Comparison of ENCODE assay signal across 8 cellular contexts in genomic region chr7:105013283-105013817, GRCh38. TPM values are rescaled to one million over a fixed set of nuclear protein-coding genes. Genes with fewer than 3 reads are reported as not detected.
DNase-seq lines count a peak whose midpoint lies in the region; ATAC-seq and TF ChIP-seq lines count a peak whose summit lies in the region.

No MANE protein-coding gene starts in this region.

- H3K4me3 ChIP-seq in left ventricle myocardium inferior, result peak overlapping the region; percentile 75

- H3K27me3 Mint-ChIP-seq in progenitor cell of endocrine pancreas, result no peaks in the 10 kb centered on the region

- H3K36me3 ChIP-seq in left ventricle myocardium inferior, result no peaks in the 10 kb centered on the region

- H3K27me3 ChIP-seq in left ventricle myocardium inferior (ENCODE audit: low read depth), result no peaks in the 10 kb centered on the region

- H3K27ac ChIP-seq in left ventricle myocardium inferior (replicated peaks), result peak overlapping the region; percentile 100

- H3K4me3 Mint-ChIP-seq in progenitor cell of endocrine pancreas (ENCODE audit: low read depth), result peak overlapping the region; percentile 100

- H3K4me1 ChIP-seq in left ventricle myocardium inferior, result peaks cover 72% of the 10 kb centered on the region

- H3K9me3 ChIP-seq in left ventricle myocardium inferior (replicated peaks), result no peaks in the 10 kb centered on the region

- H3K4me1 Mint-ChIP-seq in progenitor cell of endocrine pancreas (ENCODE audit: low read depth), result peaks cover 30% of the 10 kb centered on the region

- H3K9me3 Mint-ChIP-seq in progenitor cell of endocrine pancreas (ENCODE audit: low read depth), result no peaks in the 10 kb centered on the region

- peak; percentile 29 for ATAC-seq in HG02623 (IDR thresholded peaks at IDR 0.05; ENCODE audit: unreplicated experiment)

- H3K36me3 Mint-ChIP-seq in progenitor cell of endocrine pancreas (ENCODE audit: insufficient read depth), result peaks cover 5% of the 10 kb centered on the region

- peak; percentile 83 for DNase-seq in NCI-H1105 treated with DMSO at 0.1 percent for 48 hours (lab: John Stamatoyannopoulos, UW)
- peak; percentile 74 for DNase-seq in SW 1271 (lab: John Stamatoyannopoulos, UW)
- peak; percentile 91 for DNase-seq in amniotic epithelial cell (ENCODE audit: low read depth)
- peak; percentile 94 for DNase-seq in left ventricle myocardium inferior
- peak; percentile 93 for DNase-seq in progenitor cell of endocrine pancreas (ENCODE audit: low spot score, unreplicated experiment)
- DNase-seq in ureter (ENCODE audit: low spot score), result peak; percentile 97

- peak; percentile 60 for TF ChIP-seq CTCF in GM12872 (IDR thresholded peaks at IDR 0.05; ENCODE audit: insufficient read depth, low read depth, low read length)
- peak; percentile 64 for TF ChIP-seq CTCF in left ventricle myocardium inferior (IDR thresholded peaks at IDR 0.05; ENCODE audit: borderline replicate concordance)
- peak; percentile 56 for TF ChIP-seq CTCF in progenitor cell of endocrine pancreas (IDR thresholded peaks at IDR 0.05; ENCODE audit: unreplicated experiment)

- intact Hi-C loops in left ventricle myocardium inferior (cut with micrococcal nuclease), result no loop called here

- H3K27ac Mint-ChIP-seq in progenitor cell of endocrine pancreas, result peak overlapping the region; percentile 100

RNA-seq across cellular contexts. Expression of gene KMT2E, which starts 0.7 kb away (rescaled TPM):
- total RNA-seq in left ventricle myocardium inferior, result 40.2 TPM
- 107 TPM in 2 replicates for total RNA-seq in progenitor cell of endocrine pancreas
- total RNA-seq in ureter, result 120 TPM

Comparison
In these comparisons a context has a peak if more than half of its experiments do, and no peak if none do; other contexts are left out.
1. Peak in every context shown above with its lines: DNase-seq, ATAC-seq, H3K4me3 ChIP-seq and H3K27ac ChIP-seq.